ENCODE assay signal across 1 cellular context in genomic region chr2:112996635-112997034, GRCh38.
TF ChIP-seq lines count a peak whose summit lies in the region.

No MANE protein-coding gene starts in this region.

TF ChIP-seq in WTC11, 78 proteins besides CTCF, POLR2A, EP300 and RAD21 (continued from another document):
- TF ChIP-seq NR3C1 (CRISPR knock-in tag; conservative IDR thresholded peaks at IDR 0.05; ENCODE audit: low read depth) (no peak), GABPB1 (CRISPR knock-in tag; IDR thresholded peaks at IDR 0.05) (no peak), NFATC4 (CRISPR knock-in tag; IDR thresholded peaks at IDR 0.05) (no peak), MXD4 (CRISPR knock-in tag; IDR thresholded peaks at IDR 0.05; ENCODE audit: borderline replicate concordance) (no peak), CDX4 (CRISPR knock-in tag; IDR thresholded peaks at IDR 0.05; ENCODE audit: borderline replicate concordance) (no peak), E2F5 (CRISPR knock-in tag; IDR thresholded peaks at IDR 0.05) (no peak), AFF4 (CRISPR knock-in tag; IDR thresholded peaks at IDR 0.05; ENCODE audit: borderline replicate concordance) (no peak), ZMAT4 (CRISPR knock-in tag; IDR thresholded peaks at IDR 0.05) (no peak), E2F4 (CRISPR knock-in tag; IDR thresholded peaks at IDR 0.05; ENCODE audit: borderline replicate concordance, low read depth) (no peak)
